ENCODE assay signal across 1 cellular context in the genomic region with DNA sequence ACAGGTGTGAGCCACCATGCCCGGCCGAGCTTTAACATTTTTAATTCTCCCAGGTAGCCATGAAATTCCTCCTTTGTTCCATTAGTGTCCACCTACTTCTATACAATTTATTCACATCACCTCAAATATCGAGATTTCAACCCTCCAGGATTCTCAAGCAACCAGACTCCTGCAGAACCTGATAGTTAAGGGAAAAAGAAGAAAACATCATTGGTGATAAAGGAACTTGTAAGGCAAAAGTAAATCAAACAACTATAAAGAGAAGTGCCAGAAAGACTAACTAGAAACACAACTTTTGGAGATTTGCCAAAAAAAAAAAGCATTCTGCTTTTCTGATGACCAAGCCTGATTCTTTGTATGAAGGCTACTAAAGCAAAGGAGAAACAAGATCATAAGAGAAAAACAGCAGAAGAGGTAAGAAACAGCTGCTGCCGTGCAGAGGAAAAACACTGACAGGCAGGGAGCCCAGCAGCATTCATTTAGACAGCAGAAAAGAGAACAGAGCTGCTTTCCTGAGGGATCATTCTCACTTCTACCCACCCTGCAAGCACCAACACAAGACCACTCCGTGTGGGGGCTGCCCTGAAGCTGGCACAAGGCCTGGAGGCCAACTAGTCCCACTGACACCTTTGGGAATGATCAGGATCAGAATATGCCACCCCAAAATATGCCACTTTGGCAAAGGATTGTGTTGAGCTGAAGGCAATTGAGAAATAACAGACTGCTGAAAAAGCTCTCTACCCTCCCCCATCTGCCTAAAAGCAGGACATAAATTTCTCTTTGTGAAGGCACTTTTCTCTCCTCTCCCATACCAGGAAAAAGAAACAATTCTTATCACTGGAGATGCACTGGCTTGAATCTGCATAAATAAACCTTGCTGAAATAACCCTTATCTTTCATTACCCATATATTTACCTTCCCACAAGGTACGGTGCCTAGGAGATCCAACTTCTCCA.
A peak's percentile ranks its signal among the peaks of the same experiment; 100 is the strongest.
TF ChIP-seq lines count a peak whose summit lies in the region.

No MANE protein-coding gene starts in this region.

TF ChIP-seq in K562, 482 proteins besides CTCF, POLR2A, EP300 and RAD21 (continued from another document and continues in another):
- peak in 1 of 2 experiments; percentile 21 for TF ChIP-seq NCOA2 (IDR thresholded peaks at IDR 0.05; ENCODE audit: partially characterized antibody in 2 of 2)
- TF ChIP-seq SP1 (CRISPR knock-in tag; IDR thresholded peaks at IDR 0.05) = no peak
- no peak for TF ChIP-seq SUPT5H (IDR thresholded peaks at IDR 0.05)
- peak; percentile 50; the same call in 1 of the 2 replicates for TF ChIP-seq FOXM1 (IDR thresholded peaks at IDR 0.05; ENCODE audit: low read depth)
- TF ChIP-seq FOXM1 (CRISPR knock-in tag; IDR thresholded peaks at IDR 0.05; ENCODE audit: low read depth) = no peak
- TF ChIP-seq NFIX (CRISPR knock-in tag; IDR thresholded peaks at IDR 0.05; ENCODE audit: low read depth) = no peak
- peak; percentile 79 for TF ChIP-seq TCF3 (CRISPR knock-in tag; IDR thresholded peaks at IDR 0.05)
- TF ChIP-seq, protein P1, sequence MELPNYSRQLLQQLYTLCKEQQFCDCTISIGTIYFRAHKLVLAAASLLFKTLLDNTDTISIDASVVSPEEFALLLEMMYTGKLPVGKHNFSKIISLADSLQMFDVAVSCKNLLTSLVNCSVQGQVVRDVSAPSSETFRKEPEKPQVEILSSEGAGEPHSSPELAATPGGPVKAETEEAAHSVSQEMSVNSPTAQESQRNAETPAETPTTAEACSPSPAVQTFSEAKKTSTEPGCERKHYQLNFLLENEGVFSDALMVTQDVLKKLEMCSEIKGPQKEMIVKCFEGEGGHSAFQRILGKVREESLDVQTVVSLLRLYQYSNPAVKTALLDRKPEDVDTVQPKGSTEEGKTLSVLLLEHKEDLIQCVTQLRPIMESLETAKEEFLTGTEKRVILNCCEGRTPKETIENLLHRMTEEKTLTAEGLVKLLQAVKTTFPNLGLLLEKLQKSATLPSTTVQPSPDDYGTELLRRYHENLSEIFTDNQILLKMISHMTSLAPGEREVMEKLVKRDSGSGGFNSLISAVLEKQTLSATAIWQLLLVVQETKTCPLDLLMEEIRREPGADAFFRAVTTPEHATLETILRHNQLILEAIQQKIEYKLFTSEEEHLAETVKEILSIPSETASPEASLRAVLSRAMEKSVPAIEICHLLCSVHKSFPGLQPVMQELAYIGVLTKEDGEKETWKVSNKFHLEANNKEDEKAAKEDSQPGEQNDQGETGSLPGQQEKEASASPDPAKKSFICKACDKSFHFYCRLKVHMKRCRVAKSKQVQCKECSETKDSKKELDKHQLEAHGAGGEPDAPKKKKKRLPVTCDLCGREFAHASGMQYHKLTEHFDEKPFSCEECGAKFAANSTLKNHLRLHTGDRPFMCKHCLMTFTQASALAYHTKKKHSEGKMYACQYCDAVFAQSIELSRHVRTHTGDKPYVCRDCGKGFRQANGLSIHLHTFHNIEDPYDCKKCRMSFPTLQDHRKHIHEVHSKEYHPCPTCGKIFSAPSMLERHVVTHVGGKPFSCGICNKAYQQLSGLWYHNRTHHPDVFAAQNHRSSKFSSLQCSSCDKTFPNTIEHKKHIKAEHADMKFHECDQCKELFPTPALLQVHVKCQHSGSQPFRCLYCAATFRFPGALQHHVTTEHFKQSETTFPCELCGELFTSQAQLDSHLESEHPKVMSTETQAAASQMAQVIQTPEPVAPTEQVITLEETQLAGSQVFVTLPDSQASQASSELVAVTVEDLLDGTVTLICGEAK (IDR thresholded peaks at IDR 0.05) = 0 out of 2 replicates have a peak, but pooled peaks have one; percentile 37
- TF ChIP-seq, protein P1 (CRISPR knock-in tag; IDR thresholded peaks at IDR 0.05) = no peak
- TF ChIP-seq CEBPB (tag; IDR thresholded peaks at IDR 0.05) = peak; percentile 71
- TF ChIP-seq NCOR1 (IDR thresholded peaks at IDR 0.05) = peak; percentile 75
- 0 out of 2 replicates have a peak, but pooled peaks have one; percentile 43 for TF ChIP-seq TRIM28 (IDR thresholded peaks at IDR 0.05)
- no peak for TF ChIP-seq ETV6 (IDR thresholded peaks at IDR 0.05; ENCODE audit: borderline replicate concordance in 1 of 2, low read depth in 2 of 2, low read length in 1 of 2)
- TF ChIP-seq ETV6 (CRISPR knock-in tag; IDR thresholded peaks at IDR 0.05; ENCODE audit: borderline replicate concordance) = no peak
- TF ChIP-seq, protein P2, sequence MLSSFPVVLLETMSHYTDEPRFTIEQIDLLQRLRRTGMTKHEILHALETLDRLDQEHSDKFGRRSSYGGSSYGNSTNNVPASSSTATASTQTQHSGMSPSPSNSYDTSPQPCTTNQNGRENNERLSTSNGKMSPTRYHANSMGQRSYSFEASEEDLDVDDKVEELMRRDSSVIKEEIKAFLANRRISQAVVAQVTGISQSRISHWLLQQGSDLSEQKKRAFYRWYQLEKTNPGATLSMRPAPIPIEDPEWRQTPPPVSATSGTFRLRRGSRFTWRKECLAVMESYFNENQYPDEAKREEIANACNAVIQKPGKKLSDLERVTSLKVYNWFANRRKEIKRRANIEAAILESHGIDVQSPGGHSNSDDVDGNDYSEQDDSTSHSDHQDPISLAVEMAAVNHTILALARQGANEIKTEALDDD (IDR thresholded peaks at IDR 0.05) = peak; percentile 55; the same call in 1 of the 2 replicates
- peak; percentile 70 for TF ChIP-seq TAL1 (IDR thresholded peaks at IDR 0.05)
- 0 out of 2 replicates have a peak, but pooled peaks have one; percentile 45 for TF ChIP-seq GATAD2B (IDR thresholded peaks at IDR 0.05; ENCODE audit: borderline replicate concordance)
- TF ChIP-seq CEBPG (CRISPR knock-in tag; IDR thresholded peaks at IDR 0.05) = no peak
- TF ChIP-seq CEBPG (tag; conservative IDR thresholded peaks at IDR 0.05 in 1 of 2, IDR thresholded peaks at IDR 0.05 in 1 of 2) = 0 out of 4 replicates have a peak, but pooled peaks of 1 of the 2 experiments have one; percentile 16
- TF ChIP-seq TEAD4 (IDR thresholded peaks at IDR 0.05; ENCODE audit: low read length) = peak; percentile 84
- no peak for TF ChIP-seq TEAD4 (CRISPR knock-in tag; IDR thresholded peaks at IDR 0.05; ENCODE audit: borderline replicate concordance)
- TF ChIP-seq ELF1 (tag; IDR thresholded peaks at IDR 0.05) = no peak
- TF ChIP-seq DACH1 (IDR thresholded peaks at IDR 0.05; ENCODE audit: partially characterized antibody) = peak; percentile 41
- no peak for TF ChIP-seq BRF1 (IDR thresholded peaks at IDR 0.05; ENCODE audit: borderline replicate concordance, extremely low read depth, insufficient read length)
- no peak for TF ChIP-seq TCF7L2 (IDR thresholded peaks at IDR 0.05; ENCODE audit: low read depth, low read length)
- TF ChIP-seq BCOR (IDR thresholded peaks at IDR 0.05) = 0 out of 2 replicates have a peak, but pooled peaks have one; percentile 11
- TF ChIP-seq HDAC2 (IDR thresholded peaks at IDR 0.05) = peak; percentile 45; the same call in 1 of the 2 replicates
- TF ChIP-seq ZKSCAN8 (CRISPR knock-in tag; IDR thresholded peaks at IDR 0.05) = no peak
- peak in 1 of 2 experiments; percentile 51; a peak in 1 of 4 replicates for TF ChIP-seq RCOR1 (IDR thresholded peaks at IDR 0.05; ENCODE audit: borderline replicate concordance in 1 of 2, low read depth in 2 of 2, low read length in 2 of 2)
- TF ChIP-seq, protein P3, sequence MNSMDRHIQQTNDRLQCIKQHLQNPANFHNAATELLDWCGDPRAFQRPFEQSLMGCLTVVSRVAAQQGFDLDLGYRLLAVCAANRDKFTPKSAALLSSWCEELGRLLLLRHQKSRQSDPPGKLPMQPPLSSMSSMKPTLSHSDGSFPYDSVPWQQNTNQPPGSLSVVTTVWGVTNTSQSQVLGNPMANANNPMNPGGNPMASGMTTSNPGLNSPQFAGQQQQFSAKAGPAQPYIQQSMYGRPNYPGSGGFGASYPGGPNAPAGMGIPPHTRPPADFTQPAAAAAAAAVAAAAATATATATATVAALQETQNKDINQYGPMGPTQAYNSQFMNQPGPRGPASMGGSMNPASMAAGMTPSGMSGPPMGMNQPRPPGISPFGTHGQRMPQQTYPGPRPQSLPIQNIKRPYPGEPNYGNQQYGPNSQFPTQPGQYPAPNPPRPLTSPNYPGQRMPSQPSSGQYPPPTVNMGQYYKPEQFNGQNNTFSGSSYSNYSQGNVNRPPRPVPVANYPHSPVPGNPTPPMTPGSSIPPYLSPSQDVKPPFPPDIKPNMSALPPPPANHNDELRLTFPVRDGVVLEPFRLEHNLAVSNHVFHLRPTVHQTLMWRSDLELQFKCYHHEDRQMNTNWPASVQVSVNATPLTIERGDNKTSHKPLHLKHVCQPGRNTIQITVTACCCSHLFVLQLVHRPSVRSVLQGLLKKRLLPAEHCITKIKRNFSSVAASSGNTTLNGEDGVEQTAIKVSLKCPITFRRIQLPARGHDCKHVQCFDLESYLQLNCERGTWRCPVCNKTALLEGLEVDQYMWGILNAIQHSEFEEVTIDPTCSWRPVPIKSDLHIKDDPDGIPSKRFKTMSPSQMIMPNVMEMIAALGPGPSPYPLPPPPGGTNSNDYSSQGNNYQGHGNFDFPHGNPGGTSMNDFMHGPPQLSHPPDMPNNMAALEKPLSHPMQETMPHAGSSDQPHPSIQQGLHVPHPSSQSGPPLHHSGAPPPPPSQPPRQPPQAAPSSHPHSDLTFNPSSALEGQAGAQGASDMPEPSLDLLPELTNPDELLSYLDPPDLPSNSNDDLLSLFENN (IDR thresholded peaks at IDR 0.05; ENCODE audit: low read depth in 2 of 2, low read length in 2 of 2) = no peak
- TF ChIP-seq CSDE1 (IDR thresholded peaks at IDR 0.05) = 0 out of 4 replicates have a peak, but pooled peaks of 1 of the 2 experiments have one; percentile 20
- no peak for TF ChIP-seq STAT5B (CRISPR knock-in tag; IDR thresholded peaks at IDR 0.05)
- TF ChIP-seq KLF16 (IDR thresholded peaks at IDR 0.05) = 0 out of 2 replicates have a peak, but pooled peaks have one; percentile 32
- peak; percentile 30; the same call in 1 of the 2 replicates for TF ChIP-seq JUND (IDR thresholded peaks at IDR 0.05; ENCODE audit: borderline replicate concordance, low read depth, low read length)
- no peak; the same call in 2 of the 3 replicates for TF ChIP-seq JUND (tag; IDR thresholded peaks at IDR 0.05; ENCODE audit: borderline replicate concordance, low read depth, low read length)
- peak; percentile 87 for TF ChIP-seq CBFA2T3 (IDR thresholded peaks at IDR 0.05)
- TF ChIP-seq CXXC5 (CRISPR knock-in tag; IDR thresholded peaks at IDR 0.05) = 0 out of 2 replicates have a peak, but pooled peaks have one; percentile 8
- no peak for TF ChIP-seq ZNF146 (CRISPR knock-in tag; IDR thresholded peaks at IDR 0.05; ENCODE audit: unreplicated experiment)
- TF ChIP-seq ZNF316 (IDR thresholded peaks at IDR 0.05) = peak; percentile 70
- peak; percentile 54; the same call in 1 of the 2 replicates for TF ChIP-seq NCOA1 (IDR thresholded peaks at IDR 0.05; ENCODE audit: low read depth)
- TF ChIP-seq MCM5 (IDR thresholded peaks at IDR 0.05; ENCODE audit: low read depth) = no peak
- TF ChIP-seq, protein P4, sequence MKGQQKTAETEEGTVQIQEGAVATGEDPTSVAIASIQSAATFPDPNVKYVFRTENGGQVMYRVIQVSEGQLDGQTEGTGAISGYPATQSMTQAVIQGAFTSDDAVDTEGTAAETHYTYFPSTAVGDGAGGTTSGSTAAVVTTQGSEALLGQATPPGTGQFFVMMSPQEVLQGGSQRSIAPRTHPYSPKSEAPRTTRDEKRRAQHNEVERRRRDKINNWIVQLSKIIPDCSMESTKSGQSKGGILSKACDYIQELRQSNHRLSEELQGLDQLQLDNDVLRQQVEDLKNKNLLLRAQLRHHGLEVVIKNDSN (CRISPR knock-in tag; IDR thresholded peaks at IDR 0.05) = no peak
- TF ChIP-seq, protein P5, sequence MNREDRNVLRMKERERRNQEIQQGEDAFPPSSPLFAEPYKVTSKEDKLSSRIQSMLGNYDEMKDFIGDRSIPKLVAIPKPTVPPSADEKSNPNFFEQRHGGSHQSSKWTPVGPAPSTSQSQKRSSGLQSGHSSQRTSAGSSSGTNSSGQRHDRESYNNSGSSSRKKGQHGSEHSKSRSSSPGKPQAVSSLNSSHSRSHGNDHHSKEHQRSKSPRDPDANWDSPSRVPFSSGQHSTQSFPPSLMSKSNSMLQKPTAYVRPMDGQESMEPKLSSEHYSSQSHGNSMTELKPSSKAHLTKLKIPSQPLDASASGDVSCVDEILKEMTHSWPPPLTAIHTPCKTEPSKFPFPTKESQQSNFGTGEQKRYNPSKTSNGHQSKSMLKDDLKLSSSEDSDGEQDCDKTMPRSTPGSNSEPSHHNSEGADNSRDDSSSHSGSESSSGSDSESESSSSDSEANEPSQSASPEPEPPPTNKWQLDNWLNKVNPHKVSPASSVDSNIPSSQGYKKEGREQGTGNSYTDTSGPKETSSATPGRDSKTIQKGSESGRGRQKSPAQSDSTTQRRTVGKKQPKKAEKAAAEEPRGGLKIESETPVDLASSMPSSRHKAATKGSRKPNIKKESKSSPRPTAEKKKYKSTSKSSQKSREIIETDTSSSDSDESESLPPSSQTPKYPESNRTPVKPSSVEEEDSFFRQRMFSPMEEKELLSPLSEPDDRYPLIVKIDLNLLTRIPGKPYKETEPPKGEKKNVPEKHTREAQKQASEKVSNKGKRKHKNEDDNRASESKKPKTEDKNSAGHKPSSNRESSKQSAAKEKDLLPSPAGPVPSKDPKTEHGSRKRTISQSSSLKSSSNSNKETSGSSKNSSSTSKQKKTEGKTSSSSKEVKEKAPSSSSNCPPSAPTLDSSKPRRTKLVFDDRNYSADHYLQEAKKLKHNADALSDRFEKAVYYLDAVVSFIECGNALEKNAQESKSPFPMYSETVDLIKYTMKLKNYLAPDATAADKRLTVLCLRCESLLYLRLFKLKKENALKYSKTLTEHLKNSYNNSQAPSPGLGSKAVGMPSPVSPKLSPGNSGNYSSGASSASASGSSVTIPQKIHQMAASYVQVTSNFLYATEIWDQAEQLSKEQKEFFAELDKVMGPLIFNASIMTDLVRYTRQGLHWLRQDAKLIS (CRISPR knock-in tag; IDR thresholded peaks at IDR 0.05) = 0 out of 2 replicates have a peak, but pooled peaks have one; percentile 41
- peak; percentile 64 for TF ChIP-seq CBFA2T2 (conservative IDR thresholded peaks at IDR 0.05)
- no peak for TF ChIP-seq NFRKB (IDR thresholded peaks at IDR 0.05; ENCODE audit: low read depth)
